1 cellular context compared by ENCODE assay signal in the genomic region with DNA sequence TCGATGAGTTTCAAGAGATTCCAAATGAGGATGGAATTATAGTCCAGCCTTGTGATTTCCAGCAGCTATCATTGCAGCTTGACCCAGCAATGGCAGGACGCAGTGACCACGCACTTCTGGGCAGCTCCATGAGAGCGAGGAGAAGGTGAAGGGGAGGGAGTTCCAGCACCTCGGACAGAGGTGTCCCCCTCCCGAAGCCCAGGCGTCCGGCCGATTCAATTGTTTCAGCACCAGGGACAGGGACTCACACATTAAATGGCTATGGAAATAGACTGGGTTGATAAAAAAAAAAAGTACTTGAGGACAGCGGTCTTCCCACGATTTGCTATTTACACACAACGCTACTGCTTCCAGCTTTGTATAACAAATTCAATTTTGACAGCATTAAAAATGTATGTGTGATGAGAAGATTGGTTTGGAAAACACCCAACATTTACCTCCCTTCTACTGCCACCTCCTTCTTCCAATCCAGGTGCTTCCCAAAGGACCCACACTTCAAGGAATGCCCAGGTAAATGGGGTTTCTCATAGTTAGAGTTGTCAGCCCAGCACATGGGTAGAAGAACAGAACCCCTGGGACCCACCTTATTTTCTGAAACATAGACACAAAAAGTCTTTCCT.
TF ChIP-seq lines count a peak whose summit lies in the region.

No MANE protein-coding gene starts in this region.

TF ChIP-seq in HepG2, 621 proteins besides CTCF, POLR2A, EP300 and RAD21 (continued from another document and continues in another):
- TF ChIP-seq ZNF18 (CRISPR knock-in tag; IDR thresholded peaks at IDR 0.05; ENCODE audit: insufficient replicate concordance), result peak; percentile 94
- TF ChIP-seq ARID5B (CRISPR knock-in tag; IDR thresholded peaks at IDR 0.05), result peak; percentile 68; the same call in 1 of the 2 replicates
- peak; percentile 81 for TF ChIP-seq FOXO1 (CRISPR knock-in tag; IDR thresholded peaks at IDR 0.05)
- TF ChIP-seq ZNF136 (CRISPR knock-in tag; IDR thresholded peaks at IDR 0.05; ENCODE audit: low read depth), result peak; percentile 85; the same call in 1 of the 2 replicates
- TF ChIP-seq ZNF281 (CRISPR knock-in tag; IDR thresholded peaks at IDR 0.05; ENCODE audit: borderline replicate concordance), result peak; percentile 69; the same call in 1 of the 2 replicates
- TF ChIP-seq, protein P1, sequence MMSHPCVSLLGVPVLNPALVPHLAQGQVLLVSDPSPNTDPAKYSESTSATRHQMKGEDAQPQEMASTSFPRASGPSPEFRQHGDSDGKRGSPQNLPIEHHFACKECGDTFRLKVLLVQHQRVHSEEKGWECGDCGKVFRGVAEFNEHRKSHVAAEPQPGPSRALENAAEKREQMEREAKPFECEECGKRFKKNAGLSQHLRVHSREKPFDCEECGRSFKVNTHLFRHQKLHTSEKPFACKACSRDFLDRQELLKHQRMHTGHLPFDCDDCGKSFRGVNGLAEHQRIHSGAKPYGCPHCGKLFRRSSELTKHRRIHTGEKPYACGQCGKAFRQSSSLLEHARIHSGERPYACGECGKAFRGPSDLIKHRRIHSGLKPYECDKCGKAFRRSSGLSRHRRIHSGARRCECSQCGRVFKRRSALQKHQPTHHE (CRISPR knock-in tag; IDR thresholded peaks at IDR 0.05; ENCODE audit: borderline replicate concordance), result peak; percentile 95; the same call in 1 of the 2 replicates
- no peak; the same call in 1 of the 2 replicates for TF ChIP-seq CBFB (CRISPR knock-in tag; IDR thresholded peaks at IDR 0.05)
- peak; percentile 40; the same call in 1 of the 2 replicates for TF ChIP-seq ZNF644 (CRISPR knock-in tag; IDR thresholded peaks at IDR 0.05; ENCODE audit: low read depth)
- TF ChIP-seq ZNF335 (CRISPR knock-in tag; IDR thresholded peaks at IDR 0.05), result peak; percentile 90; the same call in 1 of the 2 replicates
- peak; percentile 99 for TF ChIP-seq ZNF557 (CRISPR knock-in tag; IDR thresholded peaks at IDR 0.05)
- TF ChIP-seq, protein P2, sequence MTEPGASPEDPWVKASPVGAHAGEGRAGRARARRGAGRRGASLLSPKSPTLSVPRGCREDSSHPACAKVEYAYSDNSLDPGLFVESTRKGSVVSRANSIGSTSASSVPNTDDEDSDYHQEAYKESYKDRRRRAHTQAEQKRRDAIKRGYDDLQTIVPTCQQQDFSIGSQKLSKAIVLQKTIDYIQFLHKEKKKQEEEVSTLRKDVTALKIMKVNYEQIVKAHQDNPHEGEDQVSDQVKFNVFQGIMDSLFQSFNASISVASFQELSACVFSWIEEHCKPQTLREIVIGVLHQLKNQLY (CRISPR knock-in tag; IDR thresholded peaks at IDR 0.05), result peak; percentile 30; the same call in 1 of the 2 replicates
- TF ChIP-seq, protein P3, sequence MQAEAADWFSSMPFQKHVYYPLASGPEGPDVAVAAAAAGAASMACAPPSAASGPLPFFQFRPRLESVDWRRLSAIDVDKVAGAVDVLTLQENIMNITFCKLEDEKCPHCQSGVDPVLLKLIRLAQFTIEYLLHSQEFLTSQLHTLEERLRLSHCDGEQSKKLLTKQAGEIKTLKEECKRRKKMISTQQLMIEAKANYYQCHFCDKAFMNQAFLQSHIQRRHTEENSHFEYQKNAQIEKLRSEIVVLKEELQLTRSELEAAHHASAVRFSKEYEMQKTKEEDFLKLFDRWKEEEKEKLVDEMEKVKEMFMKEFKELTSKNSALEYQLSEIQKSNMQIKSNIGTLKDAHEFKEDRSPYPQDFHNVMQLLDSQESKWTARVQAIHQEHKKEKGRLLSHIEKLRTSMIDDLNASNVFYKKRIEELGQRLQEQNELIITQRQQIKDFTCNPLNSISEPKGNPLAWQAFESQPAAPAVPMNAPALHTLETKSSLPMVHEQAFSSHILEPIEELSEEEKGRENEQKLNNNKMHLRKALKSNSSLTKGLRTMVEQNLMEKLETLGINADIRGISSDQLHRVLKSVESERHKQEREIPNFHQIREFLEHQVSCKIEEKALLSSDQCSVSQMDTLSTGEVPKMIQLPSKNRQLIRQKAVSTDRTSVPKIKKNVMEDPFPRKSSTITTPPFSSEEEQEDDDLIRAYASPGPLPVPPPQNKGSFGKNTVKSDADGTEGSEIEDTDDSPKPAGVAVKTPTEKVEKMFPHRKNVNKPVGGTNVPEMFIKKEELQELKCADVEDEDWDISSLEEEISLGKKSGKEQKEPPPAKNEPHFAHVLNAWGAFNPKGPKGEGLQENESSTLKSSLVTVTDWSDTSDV (CRISPR knock-in tag; IDR thresholded peaks at IDR 0.05), result no peak; the same call in 1 of the 2 replicates
- TF ChIP-seq ZBTB1 (CRISPR knock-in tag; IDR thresholded peaks at IDR 0.05; ENCODE audit: borderline replicate concordance), result peak; percentile 91; the same call in 1 of the 2 replicates
- 0 out of 2 replicates have a peak, but pooled peaks have one; percentile 47 for TF ChIP-seq ZNF251 (CRISPR knock-in tag; IDR thresholded peaks at IDR 0.05)
- TF ChIP-seq TEAD3 (CRISPR knock-in tag; optimal IDR thresholded peaks at IDR 0.05; ENCODE audit: borderline replicate concordance), result peak; percentile 53
- no peak for TF ChIP-seq RXRA (CRISPR knock-in tag; IDR thresholded peaks at IDR 0.05)
- TF ChIP-seq, protein P4, sequence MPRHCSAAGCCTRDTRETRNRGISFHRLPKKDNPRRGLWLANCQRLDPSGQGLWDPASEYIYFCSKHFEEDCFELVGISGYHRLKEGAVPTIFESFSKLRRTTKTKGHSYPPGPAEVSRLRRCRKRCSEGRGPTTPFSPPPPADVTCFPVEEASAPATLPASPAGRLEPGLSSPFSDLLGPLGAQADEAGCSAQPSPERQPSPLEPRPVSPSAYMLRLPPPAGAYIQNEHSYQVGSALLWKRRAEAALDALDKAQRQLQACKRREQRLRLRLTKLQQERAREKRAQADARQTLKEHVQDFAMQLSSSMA (CRISPR knock-in tag; IDR thresholded peaks at IDR 0.05), result 0 out of 2 replicates have a peak, but pooled peaks have one; percentile 63
- TF ChIP-seq, protein P5, sequence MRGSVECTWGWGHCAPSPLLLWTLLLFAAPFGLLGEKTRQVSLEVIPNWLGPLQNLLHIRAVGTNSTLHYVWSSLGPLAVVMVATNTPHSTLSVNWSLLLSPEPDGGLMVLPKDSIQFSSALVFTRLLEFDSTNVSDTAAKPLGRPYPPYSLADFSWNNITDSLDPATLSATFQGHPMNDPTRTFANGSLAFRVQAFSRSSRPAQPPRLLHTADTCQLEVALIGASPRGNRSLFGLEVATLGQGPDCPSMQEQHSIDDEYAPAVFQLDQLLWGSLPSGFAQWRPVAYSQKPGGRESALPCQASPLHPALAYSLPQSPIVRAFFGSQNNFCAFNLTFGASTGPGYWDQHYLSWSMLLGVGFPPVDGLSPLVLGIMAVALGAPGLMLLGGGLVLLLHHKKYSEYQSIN (CRISPR knock-in tag; IDR thresholded peaks at IDR 0.05; ENCODE audit: borderline replicate concordance), result peak; percentile 94; the same call in 1 of the 2 replicates
- TF ChIP-seq, protein P6, sequence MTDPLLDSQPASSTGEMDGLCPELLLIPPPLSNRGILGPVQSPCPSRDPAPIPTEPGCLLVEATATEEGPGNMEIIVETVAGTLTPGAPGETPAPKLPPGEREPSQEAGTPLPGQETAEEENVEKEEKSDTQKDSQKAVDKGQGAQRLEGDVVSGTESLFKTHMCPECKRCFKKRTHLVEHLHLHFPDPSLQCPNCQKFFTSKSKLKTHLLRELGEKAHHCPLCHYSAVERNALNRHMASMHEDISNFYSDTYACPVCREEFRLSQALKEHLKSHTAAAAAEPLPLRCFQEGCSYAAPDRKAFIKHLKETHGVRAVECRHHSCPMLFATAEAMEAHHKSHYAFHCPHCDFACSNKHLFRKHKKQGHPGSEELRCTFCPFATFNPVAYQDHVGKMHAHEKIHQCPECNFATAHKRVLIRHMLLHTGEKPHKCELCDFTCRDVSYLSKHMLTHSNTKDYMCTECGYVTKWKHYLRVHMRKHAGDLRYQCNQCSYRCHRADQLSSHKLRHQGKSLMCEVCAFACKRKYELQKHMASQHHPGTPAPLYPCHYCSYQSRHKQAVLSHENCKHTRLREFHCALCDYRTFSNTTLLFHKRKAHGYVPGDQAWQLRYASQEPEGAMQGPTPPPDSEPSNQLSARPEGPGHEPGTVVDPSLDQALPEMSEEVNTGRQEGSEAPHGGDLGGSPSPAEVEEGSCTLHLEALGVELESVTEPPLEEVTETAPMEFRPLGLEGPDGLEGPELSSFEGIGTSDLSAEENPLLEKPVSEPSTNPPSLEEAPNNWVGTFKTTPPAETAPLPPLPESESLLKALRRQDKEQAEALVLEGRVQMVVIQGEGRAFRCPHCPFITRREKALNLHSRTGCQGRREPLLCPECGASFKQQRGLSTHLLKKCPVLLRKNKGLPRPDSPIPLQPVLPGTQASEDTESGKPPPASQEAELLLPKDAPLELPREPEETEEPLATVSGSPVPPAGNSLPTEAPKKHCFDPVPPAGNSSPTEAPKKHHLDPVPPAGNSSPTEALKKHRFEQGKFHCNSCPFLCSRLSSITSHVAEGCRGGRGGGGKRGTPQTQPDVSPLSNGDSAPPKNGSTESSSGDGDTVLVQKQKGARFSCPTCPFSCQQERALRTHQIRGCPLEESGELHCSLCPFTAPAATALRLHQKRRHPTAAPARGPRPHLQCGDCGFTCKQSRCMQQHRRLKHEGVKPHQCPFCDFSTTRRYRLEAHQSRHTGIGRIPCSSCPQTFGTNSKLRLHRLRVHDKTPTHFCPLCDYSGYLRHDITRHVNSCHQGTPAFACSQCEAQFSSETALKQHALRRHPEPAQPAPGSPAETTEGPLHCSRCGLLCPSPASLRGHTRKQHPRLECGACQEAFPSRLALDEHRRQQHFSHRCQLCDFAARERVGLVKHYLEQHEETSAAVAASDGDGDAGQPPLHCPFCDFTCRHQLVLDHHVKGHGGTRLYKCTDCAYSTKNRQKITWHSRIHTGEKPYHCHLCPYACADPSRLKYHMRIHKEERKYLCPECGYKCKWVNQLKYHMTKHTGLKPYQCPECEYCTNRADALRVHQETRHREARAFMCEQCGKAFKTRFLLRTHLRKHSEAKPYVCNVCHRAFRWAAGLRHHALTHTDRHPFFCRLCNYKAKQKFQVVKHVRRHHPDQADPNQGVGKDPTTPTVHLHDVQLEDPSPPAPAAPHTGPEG (CRISPR knock-in tag; IDR thresholded peaks at IDR 0.05), result peak; percentile 94
- TF ChIP-seq ZNF788 (CRISPR knock-in tag; IDR thresholded peaks at IDR 0.05; ENCODE audit: borderline replicate concordance), result peak; percentile 74
- TF ChIP-seq SATB2 (CRISPR knock-in tag; IDR thresholded peaks at IDR 0.05), result peak; percentile 97
- 0 out of 2 replicates have a peak, but pooled peaks have one; percentile 34 for TF ChIP-seq AKAP8 (CRISPR knock-in tag; IDR thresholded peaks at IDR 0.05)
- TF ChIP-seq ZNF343 (CRISPR knock-in tag; IDR thresholded peaks at IDR 0.05), result peak; percentile 88
- TF ChIP-seq ZNF30 (CRISPR knock-in tag; IDR thresholded peaks at IDR 0.05), result peak; percentile 91
- peak; percentile 99; the same call in 1 of the 2 replicates for TF ChIP-seq SP140L (CRISPR knock-in tag; IDR thresholded peaks at IDR 0.05; ENCODE audit: borderline replicate concordance)
- peak; percentile 81 for TF ChIP-seq KMT2A (CRISPR knock-in tag; IDR thresholded peaks at IDR 0.05)
- peak; percentile 81; the same call in 1 of the 2 replicates for TF ChIP-seq FLYWCH1 (CRISPR knock-in tag; IDR thresholded peaks at IDR 0.05)
- TF ChIP-seq CENPT (CRISPR knock-in tag; IDR thresholded peaks at IDR 0.05; ENCODE audit: low read depth), result peak; percentile 89; the same call in 1 of the 2 replicates
- TF ChIP-seq ZFYVE20 (CRISPR knock-in tag; IDR thresholded peaks at IDR 0.05; ENCODE audit: borderline replicate concordance, low read depth), result peak; percentile 92; the same call in 1 of the 2 replicates
- TF ChIP-seq TCF12 (IDR thresholded peaks at IDR 0.05), result no peak
- no peak for TF ChIP-seq TCF12 (CRISPR knock-in tag; IDR thresholded peaks at IDR 0.05)
